ENCODE assay signal across 8 cellular contexts in genomic region chr10:124736491-124737136, GRCh38. TPM values are rescaled to one million over a fixed set of nuclear protein-coding genes. Genes with fewer than 3 reads are reported as not detected.
DNase-seq lines count a peak whose midpoint lies in the region; ATAC-seq and TF ChIP-seq lines count a peak whose summit lies in the region.

No MANE protein-coding gene starts in this region.

- H3K4me3 Mint-ChIP-seq in activated B cell treated with CpG ODN at 0.5 μM for 24 hours (peak overlapping the region; percentile 58), progenitor cell of endocrine pancreas (ENCODE audit: low read depth) (no peak overlapping the region)

- DNase-seq in Caki2 (ENCODE audit: low read depth) (peak; percentile 85), activated B cell treated with CpG ODN at 0.5 μM for 24 hours (no peak), cardiac septum (ENCODE audit: low spot score) (peak; percentile 93), progenitor cell of endocrine pancreas (ENCODE audit: low spot score, unreplicated experiment) (no peak), T-helper 1 cell (no peak)

- in situ Hi-C loops in Caki2 (cut with HindIII; ENCODE audit: low pct_unique_long_range_greater_than_20kb, low sequenced_read_pairs) = no loop called here

- POLR2A ChIA-PET in activated B cell treated with CpG ODN at 0.5 μM for 24 hours (lab: Charles Lee) = interaction anchor here (0.9 to 2.9 kb wide), 7 partner anchors 9 to 202 kb away, joined by 3 to 18 read pairs (median 4); no protein-coding TSS in a partner anchor

- TF ChIP-seq CTCF in activated B cell treated with CpG ODN at 0.5 μM for 24 hours (IDR thresholded peaks at IDR 0.05) = no peak
- TF ChIP-seq CTCF in progenitor cell of endocrine pancreas (IDR thresholded peaks at IDR 0.05; ENCODE audit: unreplicated experiment) = no peak

- ATAC-seq in activated B cell treated with CpG ODN at 0.5 μM for 24 hours (ENCODE audit: low read depth) (no peak), HG03025 (IDR thresholded peaks at IDR 0.05; ENCODE audit: low FRiP score, unreplicated experiment) (no peak), GM19467 (IDR thresholded peaks at IDR 0.05; ENCODE audit: unreplicated experiment) (no peak), HG02642 (IDR thresholded peaks at IDR 0.05; ENCODE audit: poor library complexity, unreplicated experiment) (no peak)

- H3K27ac Mint-ChIP-seq in activated B cell treated with CpG ODN at 0.5 μM for 24 hours (peak overlapping the region; percentile 97), progenitor cell of endocrine pancreas (peak overlapping the region; percentile 34)

- peaks cover 39% of the 10 kb centered on the region for H3K36me3 Mint-ChIP-seq in activated B cell treated with CpG ODN at 0.5 μM for 24 hours (ENCODE audit: low read depth)
- H3K36me3 Mint-ChIP-seq in progenitor cell of endocrine pancreas (ENCODE audit: insufficient read depth) = peaks cover 7% of the 10 kb centered on the region

- intact Hi-C loops in activated B cell treated with CpG ODN at 0.5 μM for 24 hours (cut with micrococcal nuclease) = no loop called here
- intact Hi-C loops in cardiac septum (cut with DNase I) = loop anchor here (5.0 to 10.0 kb wide), 2 partner anchors 52 to 89 kb away; no protein-coding TSS in a partner anchor

- H3K4me1 Mint-ChIP-seq in activated B cell treated with CpG ODN at 0.5 μM for 24 hours (peaks cover 100% of the 10 kb centered on the region), progenitor cell of endocrine pancreas (ENCODE audit: low read depth) (peaks cover 61% of the 10 kb centered on the region)

- CTCF ChIA-PET in activated B cell treated with CpG ODN at 0.5 μM for 24 hours (lab: Charles Lee) = interaction anchor here (0.9 to 1.2 kb wide), 2 partner anchors 17 to 89 kb away, joined by 3 to 4 read pairs; no protein-coding TSS in a partner anchor

- H3K9me3 Mint-ChIP-seq in activated B cell treated with CpG ODN at 0.5 μM for 24 hours (no peaks in the 10 kb centered on the region), progenitor cell of endocrine pancreas (ENCODE audit: low read depth) (no peaks in the 10 kb centered on the region)

- H3K27me3 Mint-ChIP-seq in activated B cell treated with CpG ODN at 0.5 μM for 24 hours (no peaks in the 10 kb centered on the region), progenitor cell of endocrine pancreas (no peaks in the 10 kb centered on the region)

RNA-seq across cellular contexts. Expression of gene FAM53B, which starts 7.6 kb away (rescaled TPM):
- 6.5 and 10.5 TPM in 2 replicates for total RNA-seq in Caki2 (2014; rRNA removed; shearing (Covaris generic); ENCODE audit: low replicate concordance)
- total RNA-seq in activated B cell treated with CpG ODN at 0.5 μM for 24 hours = 70.9 and 73.9 TPM in 2 replicates
- total RNA-seq in cardiac septum = 18.5 TPM
- 36.8 and 39.8 TPM in 2 replicates for total RNA-seq in progenitor cell of endocrine pancreas

RNA-seq across cellular contexts. Expression of gene EEF1AKMT2, which starts 55.1 kb away (rescaled TPM):
- total RNA-seq in Caki2 (2014; rRNA removed; shearing (Covaris generic); ENCODE audit: low replicate concordance) = 29.0 and 44.7 TPM in 2 replicates
- total RNA-seq in activated B cell treated with CpG ODN at 0.5 μM for 24 hours = 16.5 and 17.0 TPM in 2 replicates
- total RNA-seq in cardiac septum = 14.6 TPM
- 16.1 and 17.1 TPM in 2 replicates for total RNA-seq in progenitor cell of endocrine pancreas

Comparison
In these comparisons a context has a peak if more than half of its experiments do, and no peak if none do; other contexts are left out.
1. DNase-seq: peak in Caki2 (single experiment) and cardiac septum (single experiment); none in activated B cell treated with CpG ODN at 0.5 μM for 24 hours (single experiment), progenitor cell of endocrine pancreas (single experiment) and T-helper 1 cell (0 of 5).